Comparison of ENCODE assay signal across 13 cellular contexts in the genomic region with DNA sequence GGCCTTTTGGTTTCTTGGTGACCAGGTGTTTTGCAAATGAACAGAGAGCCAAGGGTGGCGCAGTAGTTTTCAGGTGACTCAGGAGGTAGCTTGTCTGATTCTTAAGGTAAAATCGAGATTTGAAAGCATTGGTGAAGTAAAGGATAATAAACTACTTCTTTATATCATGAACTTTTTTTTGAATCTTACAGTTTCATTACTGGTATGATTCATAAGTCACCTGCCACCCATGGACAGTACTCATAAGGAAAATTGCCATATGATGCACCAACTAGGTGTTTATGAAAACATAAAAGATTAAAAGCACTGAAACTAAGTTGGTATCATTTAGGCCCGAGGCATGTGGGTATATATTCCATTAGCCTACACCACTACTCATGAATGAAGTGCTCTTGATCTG.
DNase-seq lines count a peak whose midpoint lies in the region; ATAC-seq and TF ChIP-seq lines count a peak whose summit lies in the region.
"Had no signal": no experiment of that assay in that cellular context is flagged by ENCODE, and none has a peak within 500 bp of the region (broad histone marks: within the 10 kb centered on the region; RNA-seq: fewer than 3 reads in every experiment).

No MANE protein-coding gene starts in this region.

- no peak overlapping the region for H3K27ac Mint-ChIP-seq in activated CD8-positive, alpha-beta memory T cell treated with anti-CD3 and anti-CD28 coated beads, Interleukin-2, amount 10 ng/mL, durations not matched to agents 7 days and 5 days
- H3K27ac Mint-ChIP-seq: WTC11 had no signal

- peak overlapping the region; percentile 35; the same call in 1 of the 2 replicates for H3K4me2 ChIP-seq in MM.1S (ENCODE audit: low read depth, low read length)

- no peak overlapping the region for H3K4me3 ChIP-seq in MM.1S (ENCODE audit: low read length)
- no peak overlapping the region for H3K4me3 ChIP-seq in psoas muscle
- H3K4me3 ChIP-seq: upper lobe of right lung had no signal

- no peaks in the 10 kb centered on the region for H3K9me2 ChIP-seq in MM.1S (replicated peaks; ENCODE audit: insufficient read depth, low read length)

- WGBS in psoas muscle, 3 donors, result 91 to 97% (median 94%) methylated on average over 3 of the region's 3 CpGs

- H3K27ac ChIP-seq in MM.1S (ENCODE audit: low read length), result peak overlapping the region; percentile 78
- no peak overlapping the region for H3K27ac ChIP-seq in psoas muscle
- H3K27ac ChIP-seq: upper lobe of right lung had no signal

- no peak overlapping the region for H2AFZ ChIP-seq in MM.1S (ENCODE audit: low read length)

- H3K27me3 Mint-ChIP-seq in activated CD8-positive, alpha-beta memory T cell treated with anti-CD3 and anti-CD28 coated beads, Interleukin-2, amount 10 ng/mL, durations not matched to agents 7 days and 5 days, result no peaks in the 10 kb centered on the region
- H3K27me3 Mint-ChIP-seq: brain had no signal

- peaks cover 23% of the 10 kb centered on the region for H3K4me1 Mint-ChIP-seq in activated CD8-positive, alpha-beta memory T cell treated with anti-CD3 and anti-CD28 coated beads, Interleukin-2, amount 10 ng/mL, durations not matched to agents 7 days and 5 days

- H3K4me3 Mint-ChIP-seq in activated CD8-positive, alpha-beta memory T cell treated with anti-CD3 and anti-CD28 coated beads, Interleukin-2, amount 10 ng/mL, durations not matched to agents 7 days and 5 days, result no peak overlapping the region
- H3K4me3 Mint-ChIP-seq: brain, WTC11 had no signal

- peak; percentile 19; the same call in 1 of the 2 replicates for TF ChIP-seq CTCF in MM.1S (IDR thresholded peaks at IDR 0.05; ENCODE audit: low read length)
- TF ChIP-seq CTCF in psoas muscle (IDR thresholded peaks at IDR 0.05), result no peak

- peak overlapping the region; percentile 25; the same call in 1 of the 2 replicates for H3K9ac ChIP-seq in MM.1S (ENCODE audit: low read length)

- no peaks in the 10 kb centered on the region for H4K20me1 ChIP-seq in MM.1S (ENCODE audit: insufficient read depth, low read length)

- H3K9me3 ChIP-seq in MM.1S (replicated peaks; ENCODE audit: insufficient read depth, low read length), result no peaks in the 10 kb centered on the region
- H3K9me3 ChIP-seq in psoas muscle, result no peaks in the 10 kb centered on the region
- H3K9me3 ChIP-seq: upper lobe of right lung had no signal

- peaks cover 21% of the 10 kb centered on the region for H3F3A ChIP-seq in MM.1S (ENCODE audit: insufficient read depth, low read length)

- ATAC-seq in activated CD8-positive, alpha-beta memory T cell treated with anti-CD3 and anti-CD28 coated beads, Interleukin-2, amount 10 ng/mL, durations not matched to agents 7 days and 5 days, result peak; percentile 65
- ATAC-seq in GM21786 (IDR thresholded peaks at IDR 0.05; ENCODE audit: unreplicated experiment) (peak; percentile 55), HG03571 (IDR thresholded peaks at IDR 0.05; ENCODE audit: unreplicated experiment) (no peak), psoas muscle (no peak)
- ATAC-seq: WTC11 had no signal

- peaks cover 1% of the 10 kb centered on the region for H3K36me3 Mint-ChIP-seq in activated CD8-positive, alpha-beta memory T cell treated with anti-CD3 and anti-CD28 coated beads, Interleukin-2, amount 10 ng/mL, durations not matched to agents 7 days and 5 days

- H3K9me3 Mint-ChIP-seq in activated CD8-positive, alpha-beta memory T cell treated with anti-CD3 and anti-CD28 coated beads, Interleukin-2, amount 10 ng/mL, durations not matched to agents 7 days and 5 days (ENCODE audit: low read depth), result no peaks in the 10 kb centered on the region
- H3K9me3 Mint-ChIP-seq: brain had no signal

- H3K36me3 ChIP-seq in MM.1S (replicated peaks; ENCODE audit: insufficient read depth, low read length) (no peaks in the 10 kb centered on the region), psoas muscle (ENCODE audit: insufficient read depth in 1 of 2, low read depth in 1 of 2) (no peaks in the 10 kb centered on the region)
- H3K36me3 ChIP-seq: upper lobe of right lung had no signal

- no peak for DNase-seq in activated CD8-positive, alpha-beta memory T cell treated with anti-CD3 and anti-CD28 coated beads, Interleukin-2, amount 10 ng/mL, durations not matched to agents 7 days and 5 days
- DNase-seq in activated CD8-positive, alpha-beta memory T cell treated with anti-CD3 and anti-CD28 coated beads, Interleukin-2, amount 50 U/mL, for 4 hours, result no peak
- peak; percentile 60 for DNase-seq in MM.1S
- peak; percentile 55 for DNase-seq in stimulated activated CD4-positive, alpha-beta T cell treated with anti-CD3 and anti-CD28 coated beads, Interleukin-4, amount 100 ng/mL, for 24 hours
- DNase-seq in NCI-H1092 treated with DMSO at 0.1 percent for 48 hours (lab: John Stamatoyannopoulos, UW), result no peak
- DNase-seq in psoas muscle, result no peak
- DNase-seq: kidney, NCI-H2107, upper lobe of right lung had no signal

- H3K4me1 ChIP-seq in MM.1S (ENCODE audit: low read length) (peaks cover 43% of the 10 kb centered on the region), psoas muscle (peaks cover 19% of the 10 kb centered on the region)
- H3K4me1 ChIP-seq: upper lobe of right lung had no signal

- intact Hi-C loops in psoas muscle (cut with DNase I), result loop anchor here in 1 of 2 donors (10.0 kb wide), 1 partner anchor 45 kb away; no protein-coding TSS in a partner anchor

- no peaks in the 10 kb centered on the region for H3K27me3 ChIP-seq in MM.1S (replicated peaks; ENCODE audit: insufficient read depth, low read length)
- no peaks in the 10 kb centered on the region for H3K27me3 ChIP-seq in psoas muscle (ENCODE audit: insufficient read depth in 3 of 3, low read length in 2 of 3)
- H3K27me3 ChIP-seq: upper lobe of right lung had no signal

- peaks cover 97% of the 10 kb centered on the region for H3K79me2 ChIP-seq in MM.1S (ENCODE audit: low read length)

- CTCF ChIA-PET in activated CD8-positive, alpha-beta memory T cell treated with anti-CD3 and anti-CD28 coated beads, Interleukin-2, amount 10 ng/mL, durations not matched to agents 7 days and 5 days (lab: Charles Lee), result interaction anchor here (1.4 kb wide), 1 partner anchor 49 kb away, joined by 4 read pairs; no protein-coding TSS in a partner anchor

Comparison
In these comparisons a context has a peak if more than half of its experiments do, and no peak if none do; other contexts are left out.
1. ATAC-seq: peak in activated CD8-positive, alpha-beta memory T cell treated with anti-CD3 and anti-CD28 coated beads, Interleukin-2, amount 10 ng/mL, durations not matched to agents 7 days and 5 days (single experiment) and GM21786 (single experiment); none in HG03571 (single experiment) and psoas muscle (0 of 4).
2. DNase-seq: peak in MM.1S (single experiment) and stimulated activated CD4-positive, alpha-beta T cell treated with anti-CD3 and anti-CD28 coated beads, Interleukin-4, amount 100 ng/mL, for 24 hours (single experiment); none in activated CD8-positive, alpha-beta memory T cell treated with anti-CD3 and anti-CD28 coated beads, Interleukin-2, amount 10 ng/mL, durations not matched to agents 7 days and 5 days (single experiment), activated CD8-positive, alpha-beta memory T cell treated with anti-CD3 and anti-CD28 coated beads, Interleukin-2, amount 50 U/mL, for 4 hours (single experiment), NCI-H1092 treated with DMSO at 0.1 percent for 48 hours (single experiment) and psoas muscle (0 of 2).